8 cellular contexts compared by ENCODE assay signal in genomic region chr1:45205910-45206721, GRCh38. TPM values are rescaled to one million over a fixed set of nuclear protein-coding genes. Genes with fewer than 3 reads are reported as not detected.
A peak's percentile ranks its signal among the peaks of the same experiment; 100 is the strongest.
DNase-seq lines count a peak whose midpoint lies in the region; ATAC-seq and TF ChIP-seq lines count a peak whose summit lies in the region.

TSS of gene ZSWIM5 (minus strand) at chr1:45206605. CDS start at chr1:45206350, 255 bp downstream.

- H3K36me3 Mint-ChIP-seq in CD14-positive monocyte, result peaks cover 0 to 10% of the 10 kb centered on the region in 2 donors
- H3K36me3 Mint-ChIP-seq in T-helper 2 cell treated with Interferon-gamma antibody and Interleukin-4, amounts not matched to agents 5 μg/mL and 100 μg/mL, for 36 hours (ENCODE audit: low read depth), result no peaks in the 10 kb centered on the region

- TF ChIP-seq CTCF in CD14-positive monocyte (IDR thresholded peaks at IDR 0.05), result no peak

- intact Hi-C loops in CD14-positive monocyte (cut with micrococcal nuclease) (no loop called here), aorta (cut with DNase I) (loop anchor here (10.0 kb wide), 2 partner anchors 59 to 99 kb away; no protein-coding TSS in a partner anchor)

- H3K36me3 ChIP-seq in aorta (ENCODE audit: control insufficient read depth in 1 of 2, insufficient read depth in 2 of 2, low read length in 1 of 2), result no peaks in the 10 kb centered on the region

- WGBS in aorta, 2 donors, result 0% methylated on average over 46 to 118 of the region's 118 CpGs

- no peaks in the 10 kb centered on the region for H3K9me3 ChIP-seq in aorta (ENCODE audit: control insufficient read depth, low read length)

- peak within 1 kb of the TSS in 1 of 7 donors; percentile 8 for H3K27ac Mint-ChIP-seq in CD14-positive monocyte
- H3K27ac Mint-ChIP-seq in T-helper 2 cell treated with Interferon-gamma antibody and Interleukin-4, amounts not matched to agents 5 μg/mL and 100 μg/mL, for 36 hours, result peak within 1 kb of the TSS; percentile 43

- DNase-seq in CD14-positive monocyte (ENCODE audit: low spot score) (no peak), Kasumi-1 (lab: John Stamatoyannopoulos, UW) (peak; percentile 15 to 16), astrocyte of the hippocampus (ENCODE audit: low read depth, low spot score) (peak; percentile 80), hypothalamus (lab: John Stamatoyannopoulos, UW) (peak; percentile 12 to 93 (median 71)), retina (peak; percentile 92), aorta (peak; percentile 71 to 90)
- DNase-seq in T-helper 2 cell treated with Interferon-gamma antibody and Interleukin-4, amounts not matched to agents 5 μg/mL and 100 μg/mL, for 36 hours (ENCODE audit: low spot score), result peak; percentile 64

- peaks cover 0 to 9% (median 5%) of the 10 kb centered on the region in 7 donors for H3K9me3 Mint-ChIP-seq in CD14-positive monocyte
- no peaks in the 10 kb centered on the region for H3K9me3 Mint-ChIP-seq in T-helper 2 cell treated with Interferon-gamma antibody and Interleukin-4, amounts not matched to agents 5 μg/mL and 100 μg/mL, for 36 hours

- H3K4me3 Mint-ChIP-seq in CD14-positive monocyte, result peak within 1 kb of the TSS; percentile 84 to 95
- H3K4me3 Mint-ChIP-seq in T-helper 2 cell treated with Interferon-gamma antibody and Interleukin-4, amounts not matched to agents 5 μg/mL and 100 μg/mL, for 36 hours, result peak within 1 kb of the TSS; percentile 89

- ATAC-seq in GM19455 (IDR thresholded peaks at IDR 0.05; ENCODE audit: unreplicated experiment) (peak; percentile 79), aorta (ENCODE audit: low FRiP score) (peak; percentile 93)

- H3K4me1 Mint-ChIP-seq in CD14-positive monocyte, result peaks cover 14% of the 10 kb centered on the region
- H3K4me1 Mint-ChIP-seq in T-helper 2 cell treated with Interferon-gamma antibody and Interleukin-4, amounts not matched to agents 5 μg/mL and 100 μg/mL, for 36 hours (ENCODE audit: low read depth), result peaks cover 12% of the 10 kb centered on the region

- H3K4me3 ChIP-seq in aorta (ENCODE audit: low read length in 2 of 2), result peak within 1 kb of the TSS; percentile 58 to 75

- H3K27me3 ChIP-seq in aorta (ENCODE audit: control insufficient read depth in 1 of 2, insufficient read depth in 2 of 2, low read length in 1 of 2), result no peaks in the 10 kb centered on the region

- H3K4me1 ChIP-seq in aorta (ENCODE audit: control insufficient read depth in 1 of 2, insufficient read depth in 2 of 2, low read length in 2 of 2), result no peaks in the 10 kb centered on the region

- H3K27ac ChIP-seq in aorta (ENCODE audit: low read depth in 1 of 2, low read length in 2 of 2), result peak within 1 kb of the TSS; percentile 51 to 70

- peaks cover 58 to 71% (median 63%) of the 10 kb centered on the region in 3 donors for H3K27me3 Mint-ChIP-seq in CD14-positive monocyte (ENCODE audit: low read depth in 3 of 3)
- peaks cover 62% of the 10 kb centered on the region for H3K27me3 Mint-ChIP-seq in T-helper 2 cell treated with Interferon-gamma antibody and Interleukin-4, amounts not matched to agents 5 μg/mL and 100 μg/mL, for 36 hours (ENCODE audit: low read depth)

RNA-seq across cellular contexts. Expression of gene ZSWIM5, which starts in this region (rescaled TPM):
- polyA plus RNA-seq in CD14-positive monocyte (not detected), aorta (1 to 10 TPM in 1 of 2 donors, under 1 TPM in 1; 0.25 to 1.4 TPM)
- 1 to 10 TPM; 2.1 to 2.8 TPM for total RNA-seq in aorta

Comparison
In these comparisons a context has a peak if more than half of its experiments do, and no peak if none do; other contexts are left out.
1. intact Hi-C loops: an anchor here in aorta (10.0 kb wide); none called in CD14-positive monocyte.